In genomic region chr7:27091125-27091524, GRCh38 we compare ENCODE assay signal across 22 cellular contexts. TPM values are rescaled to one million over a fixed set of nuclear protein-coding genes. Genes with fewer than 3 reads are reported as not detected.
A peak's percentile ranks its signal among the peaks of the same experiment; 100 is the strongest.
DNase-seq lines count a peak whose midpoint lies in the region; ATAC-seq and TF ChIP-seq lines count a peak whose summit lies in the region.
"Had no signal": no experiment of that assay in that cellular context is flagged by ENCODE, and none has a peak within 500 bp of the region (broad histone marks: within the 10 kb centered on the region; RNA-seq: fewer than 3 reads in every experiment).

No MANE protein-coding gene starts in this region.

- ATAC-seq in left lung = no peak
- ATAC-seq: foreskin keratinocyte, GM12878, mucosa of descending colon, SK-N-SH treated with all-trans-retinoic acid at 6 μM for 48 hours had no signal

- H3K4me1 ChIP-seq in HEK293 (ENCODE audit: control insufficient read depth, insufficient read depth, low read length) = peaks cover 40% of the 10 kb centered on the region
- H3K4me1 ChIP-seq in left lung = peaks cover 0 to 9% of the 10 kb centered on the region in 2 donors
- H3K4me1 ChIP-seq: foreskin keratinocyte, neural progenitor cell had no signal

- H3K4me3 ChIP-seq in HEK293 (ENCODE audit: low read depth, low read length) = no peak overlapping the region
- H3K4me3 ChIP-seq in left lung = no peak overlapping the region
- H3K4me3 ChIP-seq: GM12878, mucosa of descending colon, neural progenitor cell had no signal

- peak; percentile 93 for DNase-seq in DMS53 (lab: John Stamatoyannopoulos, UW)
- DNase-seq in NCI-H345 treated with DMSO at 0.1 percent for 48 hours (lab: John Stamatoyannopoulos, UW; ENCODE audit: unreplicated experiment) = peak; percentile 31
- peak; percentile 35 for DNase-seq in left kidney (ENCODE audit: low read depth, low spot score)
- no peak for DNase-seq in activated gamma-delta T cell treated with Interleukin-2 at 50 U/mL for 16 hours
- no peak for DNase-seq in NOMO-1 (lab: John Stamatoyannopoulos, UW; ENCODE audit: unreplicated experiment in 2 of 2)
- no peak for DNase-seq in left lung
- DNase-seq in GM10266 (ENCODE audit: extremely low spot score) = no peak
- DNase-seq: activated CD8-positive, alpha-beta memory T cell treated with anti-CD3 and anti-CD28 coated beads, Interleukin-2, amount 50 U/mL, for 4 hours; effector CD4-positive, alpha-beta T cell; erythroblast; foreskin keratinocyte; HFFc6; mucosa of descending colon; NCI-H1436 treated with DMSO at 0.1 percent for 48 hours; NCI-H2227 treated with DMSO at 0.1 percent for 48 hours; stimulated activated CD4-positive, alpha-beta T cell treated with anti-CD3 and anti-CD28 coated beads, Interleukin-1b, Interleukin-23, amount 100 ng/mL, for 48 hours had no signal

- H3K27ac ChIP-seq in HEK293 (ENCODE audit: extremely low read depth, low read depth, low read length) (0 out of 2 replicates have a peak overlapping the region, but pooled peaks have one; percentile 43), left lung (no peak overlapping the region)
- H3K27ac ChIP-seq: foreskin keratinocyte, neural progenitor cell had no signal

- TF ChIP-seq CTCF in HEK293 (tag by site-specific recombination; IDR thresholded peaks at IDR 0.05) = no peak
- no peak for TF ChIP-seq CTCF in left lung (IDR thresholded peaks at IDR 0.05)
- no peak for TF ChIP-seq CTCF in GM10266 (IDR thresholded peaks at IDR 0.05; ENCODE audit: control insufficient read depth, insufficient read depth, low read depth, missing control alignments)

- intact Hi-C loops in left lung (cut with DNase I) = no loop called here

- CTCF ChIA-PET in HEK293 (lab: Yijun Ruan, JAX) = interaction anchor here (0.7 to 0.9 kb wide), 2 partner anchors 18 to 228 kb away, joined by 3 to 4 read pairs; no protein-coding TSS in a partner anchor

- POLR2A ChIA-PET in HEK293 (lab: Yijun Ruan, JAX) = interaction anchor here (1.2 to 1.5 kb wide), 3 partner anchors 10 to 234 kb away, joined by 3 to 4 read pairs (median 3); no protein-coding TSS in a partner anchor

- H3K9me3 ChIP-seq in HEK293 (ENCODE audit: control insufficient read depth, insufficient read depth, low read depth, low read length) (no peaks in the 10 kb centered on the region), left lung (no peaks in the 10 kb centered on the region)
- H3K9me3 ChIP-seq: mucosa of descending colon had no signal

- H3K36me3 ChIP-seq in HEK293 (ENCODE audit: control insufficient read depth in 2 of 2, insufficient read depth in 1 of 2, low read length in 2 of 2) (no peaks in the 10 kb centered on the region), left lung (no peaks in the 10 kb centered on the region)
- H3K36me3 ChIP-seq: neural progenitor cell had no signal

- H3K27me3 ChIP-seq in left lung = peaks cover 41 to 100% of the 10 kb centered on the region in 2 donors
- H3K27me3 ChIP-seq: foreskin keratinocyte had no signal

TF ChIP-seq in HEK293, 187 proteins besides CTCF, POLR2A, EP300 and RAD21:
- TF ChIP-seq ZNF747 (tag by site-specific recombination; IDR thresholded peaks at IDR 0.05) = no peak
- TF ChIP-seq, protein P1, sequence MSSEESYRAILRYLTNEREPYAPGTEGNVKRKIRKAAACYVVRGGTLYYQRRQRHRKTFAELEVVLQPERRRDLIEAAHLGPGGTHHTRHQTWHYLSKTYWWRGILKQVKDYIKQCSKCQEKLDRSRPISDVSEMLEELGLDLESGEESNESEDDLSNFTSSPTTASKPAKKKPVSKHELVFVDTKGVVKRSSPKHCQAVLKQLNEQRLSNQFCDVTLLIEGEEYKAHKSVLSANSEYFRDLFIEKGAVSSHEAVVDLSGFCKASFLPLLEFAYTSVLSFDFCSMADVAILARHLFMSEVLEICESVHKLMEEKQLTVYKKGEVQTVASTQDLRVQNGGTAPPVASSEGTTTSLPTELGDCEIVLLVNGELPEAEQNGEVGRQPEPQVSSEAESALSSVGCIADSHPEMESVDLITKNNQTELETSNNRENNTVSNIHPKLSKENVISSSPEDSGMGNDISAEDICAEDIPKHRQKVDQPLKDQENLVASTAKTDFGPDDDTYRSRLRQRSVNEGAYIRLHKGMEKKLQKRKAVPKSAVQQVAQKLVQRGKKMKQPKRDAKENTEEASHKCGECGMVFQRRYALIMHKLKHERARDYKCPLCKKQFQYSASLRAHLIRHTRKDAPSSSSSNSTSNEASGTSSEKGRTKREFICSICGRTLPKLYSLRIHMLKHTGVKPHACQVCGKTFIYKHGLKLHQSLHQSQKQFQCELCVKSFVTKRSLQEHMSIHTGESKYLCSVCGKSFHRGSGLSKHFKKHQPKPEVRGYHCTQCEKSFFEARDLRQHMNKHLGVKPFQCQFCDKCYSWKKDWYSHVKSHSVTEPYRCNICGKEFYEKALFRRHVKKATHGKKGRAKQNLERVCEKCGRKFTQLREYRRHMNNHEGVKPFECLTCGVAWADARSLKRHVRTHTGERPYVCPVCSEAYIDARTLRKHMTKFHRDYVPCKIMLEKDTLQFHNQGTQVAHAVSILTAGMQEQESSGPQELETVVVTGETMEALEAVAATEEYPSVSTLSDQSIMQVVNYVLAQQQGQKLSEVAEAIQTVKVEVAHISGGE (tag by site-specific recombination; conservative IDR thresholded peaks at IDR 0.05; ENCODE audit: low read depth) = no peak
- no peak for TF ChIP-seq ZNF354C (tag by site-specific recombination; IDR thresholded peaks at IDR 0.05; ENCODE audit: borderline replicate concordance, low read depth)
- TF ChIP-seq FEZF1 (tag by site-specific recombination; IDR thresholded peaks at IDR 0.05) = peak; percentile 49; the same call in 1 of the 2 replicates
- TF ChIP-seq, protein P2, sequence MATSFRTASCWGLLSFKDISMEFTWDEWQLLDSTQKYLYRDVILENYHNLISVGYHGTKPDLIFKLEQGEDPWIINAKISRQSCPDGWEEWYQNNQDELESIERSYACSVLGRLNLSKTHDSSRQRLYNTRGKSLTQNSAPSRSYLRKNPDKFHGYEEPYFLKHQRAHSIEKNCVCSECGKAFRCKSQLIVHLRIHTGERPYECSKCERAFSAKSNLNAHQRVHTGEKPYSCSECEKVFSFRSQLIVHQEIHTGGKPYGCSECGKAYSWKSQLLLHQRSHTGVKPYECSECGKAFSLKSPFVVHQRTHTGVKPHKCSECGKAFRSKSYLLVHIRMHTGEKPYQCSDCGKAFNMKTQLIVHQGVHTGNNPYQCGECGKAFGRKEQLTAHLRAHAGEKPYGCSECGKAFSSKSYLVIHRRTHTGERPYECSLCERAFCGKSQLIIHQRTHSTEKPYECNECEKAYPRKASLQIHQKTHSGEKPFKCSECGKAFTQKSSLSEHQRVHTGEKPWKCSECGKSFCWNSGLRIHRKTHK (tag by site-specific recombination; IDR thresholded peaks at IDR 0.05) = no peak
- TF ChIP-seq KLF1 (tag by site-specific recombination; IDR thresholded peaks at IDR 0.05) = no peak
- TF ChIP-seq ZNF664 (tag by site-specific recombination; IDR thresholded peaks at IDR 0.05) = 0 out of 2 replicates have a peak, but pooled peaks have one; percentile 57
- TF ChIP-seq ZNF433 (tag by site-specific recombination; IDR thresholded peaks at IDR 0.05; ENCODE audit: low read depth) = no peak
- TF ChIP-seq ZNF391 (tag by site-specific recombination; IDR thresholded peaks at IDR 0.05; ENCODE audit: borderline replicate concordance, low read depth) = no peak
- TF ChIP-seq ZNF837 (tag by site-specific recombination; IDR thresholded peaks at IDR 0.05) = no peak
- TF ChIP-seq ZNF623 (tag by site-specific recombination; IDR thresholded peaks at IDR 0.05) = no peak
- no peak for TF ChIP-seq ZNF76 (tag by site-specific recombination; IDR thresholded peaks at IDR 0.05; ENCODE audit: borderline replicate concordance, low read depth)
- no peak for TF ChIP-seq ZNF473 (tag by site-specific recombination; IDR thresholded peaks at IDR 0.05)
- TF ChIP-seq GLIS1 (tag by site-specific recombination; IDR thresholded peaks at IDR 0.05) = no peak
- TF ChIP-seq GLIS2 (tag by site-specific recombination; IDR thresholded peaks at IDR 0.05) = no peak
- TF ChIP-seq ZNF585B (tag by site-specific recombination; IDR thresholded peaks at IDR 0.05) = no peak
- TF ChIP-seq ZNF214 (tag by site-specific recombination; IDR thresholded peaks at IDR 0.05; ENCODE audit: borderline replicate concordance) = no peak

RNA-seq across cellular contexts. Expression of gene HOXA1, which starts 4.7 kb away (rescaled TPM):
- total RNA-seq in left lung = under 1 TPM; 0.50 to 0.60 TPM
- total RNA-seq: cerebellum, temporal lobe had no signal

RNA-seq across cellular contexts. Expression of gene HOXA2, which starts 11.4 kb away (rescaled TPM):
- total RNA-seq in left lung = 1 to 10 TPM in 1 of 2 donors, under 1 TPM in 1; 0.61 to 1.4 TPM
- total RNA-seq: cerebellum, GM12878, temporal lobe had no signal

RNA-seq across cellular contexts. Expression of gene HOXA4, which starts 39.4 kb away (rescaled TPM):
- 1 to 10 TPM; 3.4 to 7.6 TPM for total RNA-seq in left lung
- total RNA-seq: cerebellum, GM12878, temporal lobe had no signal

RNA-seq across cellular contexts. Expression of gene HOXA5, which starts 52.4 kb away (rescaled TPM):
- total RNA-seq in left lung = 10 to 100 TPM; 16.1 to 21.6 TPM
- total RNA-seq: cerebellum, temporal lobe had no signal

RNA-seq across cellular contexts. Expression of gene HOXA6, which starts 56.4 kb away (rescaled TPM):
- total RNA-seq in left lung = 1 to 10 TPM; 3.5 to 5.0 TPM
- total RNA-seq: cerebellum, GM12878, temporal lobe had no signal

Comparison
In these comparisons a context has a peak if more than half of its experiments do, and no peak if none do; other contexts are left out.
1. DNase-seq: peak in DMS53 (single experiment), NCI-H345 treated with DMSO at 0.1 percent for 48 hours (single experiment) and left kidney (single experiment); none in activated gamma-delta T cell treated with Interleukin-2 at 50 U/mL for 16 hours (single experiment), NOMO-1 (0 of 2), left lung (0 of 2) and GM10266 (single experiment).